Comparison of ENCODE assay signal across 22 cellular contexts in the genomic region with DNA sequence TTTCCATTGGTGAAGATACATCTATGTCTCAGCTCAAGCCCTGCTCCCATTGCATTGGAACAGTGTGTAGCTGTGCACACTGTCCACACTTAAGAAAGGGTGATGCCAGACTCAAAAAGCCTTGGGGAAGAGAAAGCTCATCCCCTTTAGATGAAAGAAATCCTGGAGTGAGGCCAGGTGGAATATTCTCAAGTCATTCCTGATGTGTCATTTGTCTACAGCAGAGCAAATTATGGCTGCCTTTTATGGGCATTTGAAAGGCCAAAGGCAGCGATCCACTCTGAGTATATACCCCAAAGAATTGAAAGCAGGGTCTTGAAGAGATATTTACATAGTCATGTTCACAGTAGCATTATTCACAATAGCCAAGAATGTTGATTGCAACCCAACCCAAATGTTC.
DNase-seq lines count a peak whose midpoint lies in the region; ATAC-seq, FAIRE-seq and TF ChIP-seq lines count a peak whose summit lies in the region.
"Had no signal": no experiment of that assay in that cellular context is flagged by ENCODE, and none has a peak within 500 bp of the region (broad histone marks: within the 10 kb centered on the region; RNA-seq: fewer than 3 reads in every experiment).

No MANE protein-coding gene starts in this region.

- no peak overlapping the region for H3K9ac ChIP-seq in HepG2 (ENCODE audit: insufficient read depth, low read depth, low read length)

- intact Hi-C loops in HepG2 (cut with micrococcal nuclease; ENCODE audit: unreplicated experiment) (no loop called here), posterior vena cava (cut with DNase I) (loop anchor here in 1 of 2 donors (5.0 kb wide), 1 partner anchor 132 kb away; no protein-coding TSS in a partner anchor)

- H3K9me3 ChIP-seq in HepG2 (ENCODE audit: low read length) = peaks cover 10% of the 10 kb centered on the region; the same call in 1 of the 2 replicates
- H3K9me3 ChIP-seq: vagina had no signal

- no peaks in the 10 kb centered on the region for H3K79me2 ChIP-seq in ACC112 (ENCODE audit: control insufficient read depth, insufficient read depth, low read length, unreplicated experiment)
- H3K79me2 ChIP-seq in HepG2 (ENCODE audit: insufficient read depth, low read length) = peaks cover 30% of the 10 kb centered on the region

- DNase-seq in H4 (ENCODE audit: low spot score) (peak; percentile 3), amniotic epithelial cell (ENCODE audit: low read depth) (peak; percentile 50), HepG2 (ENCODE audit: low spot score) (no peak), posterior vena cava (ENCODE audit: low spot score) (no peak), 8988T (no peak)
- DNase-seq: activated CD4-positive, alpha-beta T cell treated with anti-CD3 and anti-CD28 coated beads, Interleukin-2, amount 50 U/mL, for 48 hours; activated naive CD8-positive, alpha-beta T cell treated with anti-CD3 and anti-CD28 coated beads, Interleukin-2, amount 50 U/mL, for 24 hours; activated T-cell treated with anti-CD3 and anti-CD28 coated beads, Interleukin-2, amount 50 U/mL, for 48 hours; endodermal cell; H7; NCI-H2029 treated with DMSO at 0.1 percent for 48 hours; NCI-H526 treated with DMSO at 0.1 percent for 48 hours; posterior cingulate gyrus; stimulated activated CD4-positive, alpha-beta T cell treated with anti-CD3 and anti-CD28 coated beads, Interleukin-15, amount 100 ng/mL, for 24 hours had no signal

- H3K4me1 ChIP-seq in ACC112 (ENCODE audit: control insufficient read depth, insufficient read depth, low read length, unreplicated experiment) (peaks cover 23% of the 10 kb centered on the region), HepG2 (ENCODE audit: insufficient read depth, low read length) (peaks cover 36% of the 10 kb centered on the region)
- H3K4me1 ChIP-seq: foreskin keratinocyte, vagina had no signal

- H3K4me3 ChIP-seq in ACC112 (ENCODE audit: low read depth, low read length) (peak overlapping the region; percentile 23; the same call in 1 of the 2 replicates), HepG2 (replicated peaks in 1 of 3; ENCODE audit: insufficient read depth in 1 of 3, low read depth in 2 of 3, low read length in 3 of 3) (no peak overlapping the region)
- H3K4me3 ChIP-seq: vagina had no signal

- 0 out of 2 replicates have a peak, but pooled peaks cover 5% of the 10 kb centered on the region for H4K20me1 ChIP-seq in HepG2 (ENCODE audit: insufficient read depth, low read length)

- H3K4me2 ChIP-seq in HepG2 (ENCODE audit: low read depth, low read length) = peak overlapping the region; percentile 52

- TF ChIP-seq EP300 in HepG2 (IDR thresholded peaks at IDR 0.05; ENCODE audit: low read depth in 2 of 2, low read length in 2 of 2) (no peak), HepG2 (CRISPR knock-in tag; IDR thresholded peaks at IDR 0.05; ENCODE audit: borderline replicate concordance) (no peak)

- H3K27me3 ChIP-seq in ACC112 (ENCODE audit: insufficient read depth, low read length) (no peaks in the 10 kb centered on the region), HepG2 (ENCODE audit: control insufficient read depth in 1 of 2, insufficient read depth in 2 of 2, low read length in 2 of 2) (no peaks in the 10 kb centered on the region)
- H3K27me3 ChIP-seq: vagina had no signal

- peak overlapping the region; percentile 76 for H2AFZ ChIP-seq in ACC112 (ENCODE audit: low read length, unreplicated experiment)
- no peak overlapping the region for H2AFZ ChIP-seq in HepG2 (ENCODE audit: low read length)

- H3K36me3 ChIP-seq in ACC112 (ENCODE audit: insufficient read depth, low read length) (no peaks in the 10 kb centered on the region), HepG2 (replicated peaks in 1 of 2; ENCODE audit: control insufficient read depth in 1 of 2, insufficient read depth in 2 of 2, low read length in 2 of 2) (no peaks in the 10 kb centered on the region)
- H3K36me3 ChIP-seq: vagina had no signal

- TF ChIP-seq CTCF in HepG2 (CRISPR knock-in tag; IDR thresholded peaks at IDR 0.05) = no peak

- no peak for TF ChIP-seq POLR2A in HepG2 (IDR thresholded peaks at IDR 0.05; ENCODE audit: insufficient read depth in 1 of 2, low read depth in 2 of 2, low read length in 2 of 2)

- no TSS peak for BruUV-seq in HepG2 (replicated peaks; lab: Mats Ljungman, UMichigan)

- peak overlapping the region; percentile 74 for H3K27ac ChIP-seq in ACC112 (ENCODE audit: low read depth, low read length)
- peak overlapping the region; percentile 36 for H3K27ac ChIP-seq in HepG2 (ENCODE audit: extremely low read length, insufficient read depth, low read length)
- H3K27ac ChIP-seq: foreskin keratinocyte, vagina had no signal

- POLR2A ChIA-PET in HepG2 (lab: Yijun Ruan, JAX) = interaction anchor here (1.0 kb wide), 2 partner anchors 15 to 105 kb away, joined by 3 read pairs; no protein-coding TSS in a partner anchor

- whole genome bisulfite sequencing in HepG2 (ENCODE audit: low lambda C conversion rate) = 44% methylated on average over 1 of the region's 1 CpG

- no peak for FAIRE-seq in HepG2 (lab: Jason Lieb, UNC)
- FAIRE-seq: HTR-8/SVneo, RCC 7860 had no signal

- CTCF ChIA-PET in HepG2 (lab: Yijun Ruan, JAX; ENCODE audit: low intra/inter-chr PET ratio, low total read pairs) = no interaction called here

- in situ Hi-C loops in HepG2 (cut with HindIII; ENCODE audit: extremely low pct_ligation_motif_present, low pct_unique_long_range_greater_than_20kb) = no loop called here

- no peak; the same call in 2 of the 3 replicates for ATAC-seq in HepG2
- no peak for ATAC-seq in GM18502 (IDR thresholded peaks at IDR 0.05; ENCODE audit: poor library complexity, unreplicated experiment)
- no peak for ATAC-seq in HG03565 (IDR thresholded peaks at IDR 0.05; ENCODE audit: unreplicated experiment)
- ATAC-seq: foreskin keratinocyte, SK-N-SH treated with all-trans-retinoic acid at 6 μM for 48 hours had no signal

- TF ChIP-seq RAD21 in HepG2 (CRISPR knock-in tag; IDR thresholded peaks at IDR 0.05) = no peak

TF ChIP-seq in HepG2, 621 proteins besides CTCF, POLR2A, EP300 and RAD21:
- 0 out of 2 replicates have a peak, but pooled peaks have one; percentile 72 for TF ChIP-seq SRF (IDR thresholded peaks at IDR 0.05; ENCODE audit: low read depth, low read length)
- 0 out of 2 replicates have a peak, but pooled peaks have one; percentile 16 for TF ChIP-seq KMT2A (CRISPR knock-in tag; IDR thresholded peaks at IDR 0.05)
- no peak for TF ChIP-seq TBP (CRISPR knock-in tag; IDR thresholded peaks at IDR 0.05)

Comparison
In these comparisons a context has a peak if more than half of its experiments do, and no peak if none do; other contexts are left out.
1. DNase-seq: peak in H4 (single experiment) and amniotic epithelial cell (single experiment); none in HepG2 (single experiment), posterior vena cava (single experiment) and 8988T (single experiment).